In the genomic region with DNA sequence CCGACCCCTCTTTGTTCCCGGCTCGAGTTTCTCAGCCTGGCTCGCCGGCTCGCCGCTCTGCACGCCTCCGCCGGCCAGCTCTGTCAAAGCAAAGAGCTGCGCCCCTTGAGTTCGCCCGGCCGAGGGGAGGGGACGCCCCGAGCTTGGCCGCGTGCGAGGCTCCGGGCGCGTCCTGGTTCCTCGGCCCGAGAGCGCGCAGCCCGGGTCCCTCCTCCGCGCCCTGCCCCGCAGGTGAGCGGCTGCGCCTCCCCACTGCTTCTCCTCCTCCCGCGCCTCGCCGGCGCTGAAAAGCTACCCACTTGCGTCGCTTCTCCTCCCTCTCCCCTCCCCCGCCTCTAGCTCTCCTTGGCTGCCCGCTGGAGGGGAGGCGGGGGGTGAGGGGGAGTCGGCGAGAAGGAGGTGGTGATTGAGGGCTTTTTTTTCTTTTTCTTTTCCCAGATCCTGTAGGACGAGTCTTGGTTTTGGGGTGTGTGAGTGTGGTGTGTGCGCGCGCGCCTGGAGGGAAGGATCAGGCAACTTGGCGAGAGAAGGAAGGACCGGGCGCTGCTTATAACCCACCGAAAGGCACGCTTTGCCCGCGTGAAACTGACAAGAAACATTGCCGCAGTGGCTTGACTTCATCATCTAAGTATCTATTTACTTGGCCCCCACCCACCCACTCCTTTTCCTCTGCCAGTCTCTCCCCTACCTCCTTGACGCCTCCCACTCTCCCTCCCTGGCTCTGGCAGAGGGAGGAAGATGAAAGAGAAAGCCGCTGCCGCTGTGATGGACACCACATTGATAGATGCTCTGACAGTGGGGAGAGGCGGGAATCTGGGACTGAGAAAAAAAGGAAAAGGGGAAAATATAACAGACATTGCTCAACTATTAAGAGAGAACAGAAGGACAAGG, we compare ENCODE assay signal across 9 cellular contexts. TPM values are rescaled to one million over a fixed set of nuclear protein-coding genes. Genes with fewer than 3 reads are reported as not detected.
DNase-seq lines count a peak whose midpoint lies in the region; ATAC-seq and TF ChIP-seq lines count a peak whose summit lies in the region.
"Had no signal": no experiment of that assay in that cellular context is flagged by ENCODE, and none has a peak within 500 bp of the region (broad histone marks: within the 10 kb centered on the region; RNA-seq: fewer than 3 reads in every experiment).

A gene (minus strand): TSS at position 261 of the 891 bp plus-strand sequence. CDS start 1,165 bp downstream, outside the sequence.

- peak within 1 kb of the TSS; percentile 11 to 45 for H3K27ac ChIP-seq in uterus

- DNase-seq in GM10248 (ENCODE audit: extremely low spot score) (peak; percentile 71), NCI-H748 treated with DMSO at 0.1 percent for 48 hours (lab: John Stamatoyannopoulos, UW) (peak; percentile 26), fibroblast of pulmonary artery (ENCODE audit: low read depth) (peak; percentile 27), osteocyte (ENCODE audit: extremely low spot score, unreplicated experiment) (no peak), uterus (no peak), NCI-H2029 treated with DMSO at 0.1 percent for 48 hours (lab: John Stamatoyannopoulos, UW) (no peak)
- peak; percentile 84 for DNase-seq in activated T-cell treated with anti-CD3 and anti-CD28 coated beads, Interleukin-2, amount 50 U/mL, for 24 hours

- intact Hi-C loops in uterus (cut with DNase I; ENCODE audit: low total_unique reads): no loop called here

- CTCF ChIA-PET in GM10248 (lab: Yijun Ruan, JAX): interaction anchor here (0.7 to 1.1 kb wide), 3 partner anchors 9 to 150 kb away, joined by 3 to 4 read pairs (median 3); no protein-coding TSS in a partner anchor

- H3K36me3 Mint-ChIP-seq in activated T-cell treated with anti-CD3 and anti-CD28 coated beads, Interleukin-2, amount 50 U/mL, for 24 hours (ENCODE audit: low read depth): peaks cover 38% of the 10 kb centered on the region
- no peaks in the 10 kb centered on the region for H3K36me3 Mint-ChIP-seq in osteocyte (ENCODE audit: unreplicated experiment)

- TF ChIP-seq CTCF in GM10248 (IDR thresholded peaks at IDR 0.05; ENCODE audit: control extremely low read depth, extremely low read depth, low read depth, missing control alignments): no peak
- no peak for TF ChIP-seq CTCF in fibroblast of pulmonary artery (IDR thresholded peaks at IDR 0.05; ENCODE audit: low read length, missing control alignments)
- TF ChIP-seq CTCF in osteocyte (IDR thresholded peaks at IDR 0.05): no peak
- no peak for TF ChIP-seq CTCF in uterus (IDR thresholded peaks at IDR 0.05)

- no peaks in the 10 kb centered on the region for H3K9me3 ChIP-seq in uterus

- H3K4me1 Mint-ChIP-seq in activated T-cell treated with anti-CD3 and anti-CD28 coated beads, Interleukin-2, amount 50 U/mL, for 24 hours (ENCODE audit: low read depth): peaks cover 48% of the 10 kb centered on the region
- peaks cover 41% of the 10 kb centered on the region for H3K4me1 Mint-ChIP-seq in osteocyte (ENCODE audit: unreplicated experiment)

- peaks cover 14% of the 10 kb centered on the region for H3K27me3 Mint-ChIP-seq in activated T-cell treated with anti-CD3 and anti-CD28 coated beads, Interleukin-2, amount 50 U/mL, for 24 hours
- peaks cover 70% of the 10 kb centered on the region for H3K27me3 Mint-ChIP-seq in osteocyte (ENCODE audit: unreplicated experiment)

- no peaks in the 10 kb centered on the region for H3K36me3 ChIP-seq in uterus

- peak within 1 kb of the TSS; percentile 92 for H3K27ac Mint-ChIP-seq in activated T-cell treated with anti-CD3 and anti-CD28 coated beads, Interleukin-2, amount 50 U/mL, for 24 hours
- H3K27ac Mint-ChIP-seq in osteocyte (ENCODE audit: unreplicated experiment): peak within 1 kb of the TSS; percentile 50

- H3K27me3 ChIP-seq in uterus: peaks cover 14 to 58% of the 10 kb centered on the region in 2 donors

- POLR2A ChIA-PET in GM10248 (lab: Yijun Ruan, JAX): no interaction called here

- peak within 1 kb of the TSS; percentile 98 for H3K4me3 Mint-ChIP-seq in activated T-cell treated with anti-CD3 and anti-CD28 coated beads, Interleukin-2, amount 50 U/mL, for 24 hours
- H3K4me3 Mint-ChIP-seq in osteocyte (ENCODE audit: unreplicated experiment): peak within 1 kb of the TSS; percentile 82

- H3K9me3 Mint-ChIP-seq in activated T-cell treated with anti-CD3 and anti-CD28 coated beads, Interleukin-2, amount 50 U/mL, for 24 hours: no peaks in the 10 kb centered on the region
- H3K9me3 Mint-ChIP-seq in osteocyte (ENCODE audit: unreplicated experiment): no peaks in the 10 kb centered on the region

- peak; percentile 23 for ATAC-seq in HG02884 (IDR thresholded peaks at IDR 0.05; ENCODE audit: unreplicated experiment)

- H3K4me3 ChIP-seq in fibroblast of pulmonary artery (replicated peaks; ENCODE audit: low read depth, low read length) (peak within 1 kb of the TSS; percentile 58), uterus (peak within 1 kb of the TSS; percentile 36 to 46)

- no peaks in the 10 kb centered on the region for H3K4me1 ChIP-seq in uterus

- peak in 1 of 2 donors; percentile 64 for TF ChIP-seq POLR2A in uterus (IDR thresholded peaks at IDR 0.05)

RNA-seq across cellular contexts. Expression of the gene that starts here (rescaled TPM):
- total RNA-seq in osteocyte: 1.7 and 3.1 TPM in 2 replicates
- total RNA-seq in uterus: 10 to 100 TPM; 27.4 to 49.7 (median 43.7) TPM
- total RNA-seq: dermis microvascular lymphatic vessel endothelial cell had no signal

Comparison
In these comparisons a context has a peak if more than half of its experiments do, and no peak if none do; other contexts are left out.
1. DNase-seq: peak in GM10248 (single experiment), NCI-H748 treated with DMSO at 0.1 percent for 48 hours (single experiment), activated T-cell treated with anti-CD3 and anti-CD28 coated beads, Interleukin-2, amount 50 U/mL, for 24 hours (single experiment) and fibroblast of pulmonary artery (single experiment); none in osteocyte (single experiment), uterus (0 of 2) and NCI-H2029 treated with DMSO at 0.1 percent for 48 hours (single experiment).